In the genomic region with DNA sequence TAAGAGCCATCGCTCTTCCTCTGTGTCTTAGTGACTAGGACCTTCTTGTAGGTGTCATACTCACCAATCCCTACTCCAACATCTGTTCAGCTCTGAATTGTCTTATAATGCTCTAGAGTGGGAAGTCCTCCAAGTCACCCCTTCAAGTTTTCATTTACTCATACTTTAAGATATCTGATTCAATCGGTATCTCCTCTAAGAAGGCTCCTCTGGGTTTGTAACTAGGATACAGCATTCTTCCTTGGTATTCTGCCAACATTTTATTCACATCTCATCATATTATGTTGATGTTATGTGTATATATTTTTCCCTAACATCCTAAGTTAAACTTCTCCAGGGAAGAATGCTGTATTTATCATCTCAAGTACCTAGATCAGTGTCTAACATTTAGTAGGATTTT, we compare ENCODE assay signal across 25 cellular contexts.
DNase-seq lines count a peak whose midpoint lies in the region; ATAC-seq and TF ChIP-seq lines count a peak whose summit lies in the region.
"Had no signal": no experiment of that assay in that cellular context is flagged by ENCODE, and none has a peak within 500 bp of the region (broad histone marks: within the 10 kb centered on the region; RNA-seq: fewer than 3 reads in every experiment).

No MANE protein-coding gene starts in this region.

- DNase-seq in GM23248 (peak; percentile 79), amniotic stem cell (lab: John Stamatoyannopoulos, UW) (peak; percentile 51), fibroblast of pulmonary artery (ENCODE audit: low read depth) (peak; percentile 57), cerebellum (ENCODE audit: low spot score) (no peak)
- no peak for DNase-seq in effector memory CD8-positive, alpha-beta T cell
- DNase-seq in stimulated activated CD4-positive, alpha-beta T cell treated with anti-CD3 and anti-CD28 coated beads, Interleukin-1b, Interleukin-23, amount 100 ng/mL, for 48 hours: no peak
- DNase-seq: activated CD4-positive, alpha-beta T cell treated with anti-CD3 and anti-CD28 coated beads, Interleukin-2, amount 50 U/mL, for 4 hours; activated effector memory CD4-positive, alpha-beta T cell treated with anti-CD3 and anti-CD28 coated beads, Interleukin-2, amount 50 U/mL, for 16 hours; Caco-2; central memory CD4-positive, alpha-beta T cell; effector CD8-positive, alpha-beta T cell; heart left ventricle; left ventricle myocardium inferior; mucosa of descending colon; NCI-H1930; NCI-H226; small intestine; stimulated activated CD4-positive, alpha-beta T cell treated with anti-CD3 and anti-CD28 coated beads, Interleukin-4, amount 100 ng/mL, for 1 hour; T-helper 2 cell had no signal

- no peaks in the 10 kb centered on the region for H3K27me3 Mint-ChIP-seq in effector memory CD8-positive, alpha-beta T cell
- H3K27me3 Mint-ChIP-seq: stimulated activated naive CD8-positive, alpha-beta T cell treated with anti-CD3 and anti-CD28 coated beads, Interleukin-15, Interleukin-2, amounts not matched to agents 100 ng/mL and 50 ng/mL, for 24 hours had no signal

- WGBS in GM23248 (ENCODE audit: low coverage in 1 of 2, low lambda C conversion rate in 2 of 2, missing lambda C conversion rate in 2 of 2), 2 experiments: 63 to 64% methylated on average over 2 of the region's 2 CpGs

- H3K9ac ChIP-seq in GM23248: no peak overlapping the region
- H3K9ac ChIP-seq: BLaER1 had no signal

- peaks cover 6% of the 10 kb centered on the region for H3K4me1 ChIP-seq in GM23248 (ENCODE audit: insufficient read depth)
- H3K4me1 ChIP-seq: BLaER1, Caco-2, SJSA1, tibial nerve had no signal

- no peaks in the 10 kb centered on the region for H3K36me3 ChIP-seq in GM23248 (ENCODE audit: low read depth)
- H3K36me3 ChIP-seq: BLaER1, esophagus muscularis mucosa, heart left ventricle, left ventricle myocardium inferior, SJSA1, tibial nerve had no signal

- peaks cover 5 to 11% of the 10 kb centered on the region in 2 donors for H3K9me3 Mint-ChIP-seq in effector memory CD8-positive, alpha-beta T cell

- 0 out of 2 replicates have a peak overlapping the region, but pooled peaks have one; percentile 11 for H3K27ac ChIP-seq in GM23248
- H3K27ac ChIP-seq: BLaER1, esophagus muscularis mucosa, heart left ventricle, left ventricle myocardium inferior, SJSA1, tibial nerve had no signal

- H3K9me3 ChIP-seq in GM23248 (ENCODE audit: low read depth): no peaks in the 10 kb centered on the region
- H3K9me3 ChIP-seq: BLaER1, Caco-2, esophagus muscularis mucosa, heart left ventricle, left ventricle myocardium inferior, mucosa of descending colon, SJSA1, tibial nerve had no signal

- no peak overlapping the region for H3K4me3 Mint-ChIP-seq in effector memory CD8-positive, alpha-beta T cell
- H3K4me3 Mint-ChIP-seq: stimulated activated naive CD8-positive, alpha-beta T cell treated with anti-CD3 and anti-CD28 coated beads, Interleukin-15, Interleukin-2, amounts not matched to agents 100 ng/mL and 50 ng/mL, for 24 hours had no signal

- H4K20me1 ChIP-seq in GM23248 (ENCODE audit: insufficient read depth): no peaks in the 10 kb centered on the region
- H4K20me1 ChIP-seq: BLaER1 had no signal

- H3F3A ChIP-seq in GM23248 (ENCODE audit: insufficient read depth): 0 out of 2 replicates have a peak, but pooled peaks cover 7% of the 10 kb centered on the region

- H3K4me1 Mint-ChIP-seq in effector memory CD8-positive, alpha-beta T cell (ENCODE audit: low read depth in 2 of 2): no peaks in the 10 kb centered on the region

- H2AFZ ChIP-seq in GM23248: no peak overlapping the region

- no peak overlapping the region for H3K27ac Mint-ChIP-seq in effector memory CD8-positive, alpha-beta T cell
- H3K27ac Mint-ChIP-seq: stimulated activated naive CD8-positive, alpha-beta T cell treated with anti-CD3 and anti-CD28 coated beads, Interleukin-15, Interleukin-2, amounts not matched to agents 100 ng/mL and 50 ng/mL, for 24 hours had no signal

- in situ Hi-C loops in GM23248 (cut with MboI): no loop called here

- H3K4me2 ChIP-seq in GM23248 (ENCODE audit: unreplicated experiment): no peak overlapping the region
- H3K4me2 ChIP-seq: BLaER1 had no signal

- H3K9me2 ChIP-seq in GM23248 (ENCODE audit: insufficient read depth): no peaks in the 10 kb centered on the region

- H3K27me3 ChIP-seq in GM23248 (replicated peaks; ENCODE audit: insufficient read depth): no peaks in the 10 kb centered on the region
- H3K27me3 ChIP-seq: BLaER1, esophagus muscularis mucosa, heart left ventricle, SJSA1, tibial nerve had no signal

- ATAC-seq in effector memory CD8-positive, alpha-beta T cell (replicated peaks): no peak
- ATAC-seq in GM21423 (IDR thresholded peaks at IDR 0.05; ENCODE audit: unreplicated experiment): no peak
- ATAC-seq: mucosa of descending colon had no signal

- H3K36me3 Mint-ChIP-seq in effector memory CD8-positive, alpha-beta T cell (ENCODE audit: insufficient read depth): no peaks in the 10 kb centered on the region

- H3K4me3 ChIP-seq in GM23248 (no peak overlapping the region), fibroblast of pulmonary artery (replicated peaks; ENCODE audit: low read depth, low read length) (no peak overlapping the region)
- H3K4me3 ChIP-seq: BLaER1, esophagus muscularis mucosa, heart left ventricle, left ventricle myocardium inferior, mucosa of descending colon, SJSA1, tibial nerve had no signal

- TF ChIP-seq CTCF in fibroblast of pulmonary artery (IDR thresholded peaks at IDR 0.05; ENCODE audit: low read length, missing control alignments): no peak

- H3K79me2 ChIP-seq in GM23248 (ENCODE audit: insufficient read depth): peaks cover 20% of the 10 kb centered on the region; the same call in 1 of the 2 replicates

Comparison
In these comparisons a context has a peak if more than half of its experiments do, and no peak if none do; other contexts are left out.
1. DNase-seq: peak in GM23248 (single experiment), amniotic stem cell (single experiment) and fibroblast of pulmonary artery (single experiment); none in effector memory CD8-positive, alpha-beta T cell (0 of 3), cerebellum (single experiment) and stimulated activated CD4-positive, alpha-beta T cell treated with anti-CD3 and anti-CD28 coated beads, Interleukin-1b, Interleukin-23, amount 100 ng/mL, for 48 hours (single experiment).